In genomic region chr7:149822353-149822943, GRCh38 we compare ENCODE assay signal across 1 cellular context.
A peak's percentile ranks its signal among the peaks of the same experiment; 100 is the strongest.
TF ChIP-seq lines count a peak whose summit lies in the region.

No MANE protein-coding gene starts in this region.

TF ChIP-seq in K562, 482 proteins besides CTCF, POLR2A, EP300 and RAD21 (continued from another document):
- no peak for TF ChIP-seq CREBBP (IDR thresholded peaks at IDR 0.05; ENCODE audit: low read depth, low read length)
- TF ChIP-seq SRSF1 (IDR thresholded peaks at IDR 0.05; ENCODE audit: low read depth, low read length), result no peak
- TF ChIP-seq ETS1 (conservative IDR thresholded peaks at IDR 0.05; ENCODE audit: control insufficient read depth, low read depth, low read length), result no peak
- no peak for TF ChIP-seq NFIC (IDR thresholded peaks at IDR 0.05)
- TF ChIP-seq THAP12 (CRISPR knock-in tag; IDR thresholded peaks at IDR 0.05), result no peak
- no peak for TF ChIP-seq ZSCAN32 (CRISPR knock-in tag; IDR thresholded peaks at IDR 0.05)
- TF ChIP-seq NFYB (IDR thresholded peaks at IDR 0.05; ENCODE audit: extremely low read depth, insufficient read length), result no peak
- TF ChIP-seq KLF1 (tag; IDR thresholded peaks at IDR 0.05), result 0 out of 2 replicates have a peak, but pooled peaks have one; percentile 24
- 0 out of 2 replicates have a peak, but pooled peaks have one; percentile 46 for TF ChIP-seq CBFB (CRISPR knock-in tag; IDR thresholded peaks at IDR 0.05)
- no peak for TF ChIP-seq RBM25 (IDR thresholded peaks at IDR 0.05; ENCODE audit: low read depth, low read length, severe bottlenecking)
- TF ChIP-seq FOXM1 (IDR thresholded peaks at IDR 0.05; ENCODE audit: low read depth), result no peak
- TF ChIP-seq FOXM1 (CRISPR knock-in tag; IDR thresholded peaks at IDR 0.05; ENCODE audit: low read depth), result 0 out of 2 replicates have a peak, but pooled peaks have one; percentile 2
- TF ChIP-seq BRF2 (IDR thresholded peaks at IDR 0.05; ENCODE audit: borderline replicate concordance, insufficient read depth, insufficient read length), result no peak
- TF ChIP-seq ETV1 (tag; conservative IDR thresholded peaks at IDR 0.05; ENCODE audit: low read depth), result 0 out of 2 replicates have a peak, but pooled peaks have one; percentile 24
- TF ChIP-seq SNIP1 (IDR thresholded peaks at IDR 0.05; ENCODE audit: low read depth), result no peak
- TF ChIP-seq NFIX (CRISPR knock-in tag; IDR thresholded peaks at IDR 0.05; ENCODE audit: low read depth), result no peak
- no peak for TF ChIP-seq ZNF347 (CRISPR knock-in tag; IDR thresholded peaks at IDR 0.05; ENCODE audit: low read depth)
- TF ChIP-seq, protein P1, sequence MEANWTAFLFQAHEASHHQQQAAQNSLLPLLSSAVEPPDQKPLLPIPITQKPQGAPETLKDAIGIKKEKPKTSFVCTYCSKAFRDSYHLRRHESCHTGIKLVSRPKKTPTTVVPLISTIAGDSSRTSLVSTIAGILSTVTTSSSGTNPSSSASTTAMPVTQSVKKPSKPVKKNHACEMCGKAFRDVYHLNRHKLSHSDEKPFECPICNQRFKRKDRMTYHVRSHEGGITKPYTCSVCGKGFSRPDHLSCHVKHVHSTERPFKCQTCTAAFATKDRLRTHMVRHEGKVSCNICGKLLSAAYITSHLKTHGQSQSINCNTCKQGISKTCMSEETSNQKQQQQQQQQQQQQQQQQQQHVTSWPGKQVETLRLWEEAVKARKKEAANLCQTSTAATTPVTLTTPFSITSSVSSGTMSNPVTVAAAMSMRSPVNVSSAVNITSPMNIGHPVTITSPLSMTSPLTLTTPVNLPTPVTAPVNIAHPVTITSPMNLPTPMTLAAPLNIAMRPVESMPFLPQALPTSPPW (CRISPR knock-in tag; IDR thresholded peaks at IDR 0.05), result no peak
- TF ChIP-seq GABPB1 (CRISPR knock-in tag; IDR thresholded peaks at IDR 0.05), result peak; percentile 56; the same call in 1 of the 2 replicates
- TF ChIP-seq, protein P2, sequence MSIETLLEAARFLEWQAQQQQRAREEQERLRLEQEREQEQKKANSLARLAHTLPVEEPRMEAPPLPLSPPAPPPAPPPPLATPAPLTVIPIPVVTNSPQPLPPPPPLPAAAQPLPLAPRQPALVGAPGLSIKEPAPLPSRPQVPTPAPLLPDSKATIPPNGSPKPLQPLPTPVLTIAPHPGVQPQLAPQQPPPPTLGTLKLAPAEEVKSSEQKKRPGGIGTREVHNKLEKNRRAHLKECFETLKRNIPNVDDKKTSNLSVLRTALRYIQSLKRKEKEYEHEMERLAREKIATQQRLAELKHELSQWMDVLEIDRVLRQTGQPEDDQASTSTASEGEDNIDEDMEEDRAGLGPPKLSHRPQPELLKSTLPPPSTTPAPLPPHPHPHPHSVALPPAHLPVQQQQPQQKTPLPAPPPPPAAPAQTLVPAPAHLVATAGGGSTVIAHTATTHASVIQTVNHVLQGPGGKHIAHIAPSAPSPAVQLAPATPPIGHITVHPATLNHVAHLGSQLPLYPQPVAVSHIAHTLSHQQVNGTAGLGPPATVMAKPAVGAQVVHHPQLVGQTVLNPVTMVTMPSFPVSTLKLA (conservative IDR thresholded peaks at IDR 0.05), result no peak
- no peak for TF ChIP-seq ZNF780A (CRISPR knock-in tag; IDR thresholded peaks at IDR 0.05)
- no peak for TF ChIP-seq MEIS2 (IDR thresholded peaks at IDR 0.05; ENCODE audit: partially characterized antibody)
- peak; percentile 84; the same call in 1 of the 2 replicates for TF ChIP-seq ZBTB7A (IDR thresholded peaks at IDR 0.05; ENCODE audit: borderline replicate concordance, control insufficient read depth, low read depth, low read length)
- no peak for TF ChIP-seq STAT6 (CRISPR knock-in tag; IDR thresholded peaks at IDR 0.05)
- no peak for TF ChIP-seq ZNF124 (CRISPR knock-in tag; IDR thresholded peaks at IDR 0.05)
- no peak for TF ChIP-seq MECOM (CRISPR knock-in tag; IDR thresholded peaks at IDR 0.05)
- TF ChIP-seq RFX1 (IDR thresholded peaks at IDR 0.05), result no peak
- TF ChIP-seq RBM17 (IDR thresholded peaks at IDR 0.05; ENCODE audit: borderline replicate concordance, low read depth, low read length), result no peak
- no peak for TF ChIP-seq ZNF395 (CRISPR knock-in tag; IDR thresholded peaks at IDR 0.05)
